ENCODE assay signal across 8 cellular contexts in the genomic region with DNA sequence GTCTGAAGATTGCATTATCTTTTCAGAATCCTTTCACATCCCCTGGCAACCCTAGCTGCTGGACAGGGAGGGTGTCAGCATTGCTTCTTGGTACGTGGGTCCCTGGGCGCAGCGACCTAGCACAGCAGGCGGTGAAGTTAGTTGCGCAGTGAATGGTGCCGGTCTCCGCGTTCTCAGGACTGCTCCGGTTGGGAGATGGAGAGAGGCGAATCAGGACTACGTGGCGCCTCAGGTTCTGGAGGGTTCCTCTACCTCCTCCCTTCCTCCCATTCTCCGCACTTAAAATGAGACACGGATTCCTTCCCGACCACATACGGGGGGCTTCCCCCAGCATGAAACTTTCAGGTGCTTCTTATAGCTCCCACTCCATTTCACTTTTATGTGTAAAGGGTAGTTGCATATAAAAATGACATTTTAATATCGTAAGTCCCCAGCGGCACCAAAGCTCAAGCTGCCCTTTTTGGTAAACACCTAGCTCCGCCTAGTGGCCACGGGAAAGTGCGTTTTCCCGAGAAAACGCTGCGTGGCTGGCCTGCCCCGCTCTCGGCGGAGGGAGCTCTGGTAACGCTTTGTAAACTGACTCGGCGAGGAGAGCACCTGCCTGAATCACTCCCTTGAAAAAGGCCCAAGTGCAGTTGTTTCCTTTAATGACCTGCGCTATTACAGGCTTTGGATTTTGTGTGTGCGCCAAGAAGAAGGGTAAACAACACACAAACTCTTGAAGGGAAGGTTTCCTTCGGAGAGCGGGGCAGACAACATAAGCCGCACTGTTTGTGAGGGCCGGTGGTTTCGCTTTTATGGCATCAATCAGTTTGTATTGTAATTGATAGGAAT. TPM values are rescaled to one million over a fixed set of nuclear protein-coding genes. Genes with fewer than 3 reads are reported as not detected.
DNase-seq lines count a peak whose midpoint lies in the region; ATAC-seq and TF ChIP-seq lines count a peak whose summit lies in the region.

No MANE protein-coding gene starts in this region.

- peak overlapping the region; percentile 18 for H3K4me3 ChIP-seq in Caco-2 (ENCODE audit: low read depth, low read length)
- H3K4me3 ChIP-seq in NB4 (ENCODE audit: low read depth, low read length), result peak overlapping the region; percentile 32
- H3K4me3 ChIP-seq in adrenal gland, result peak overlapping the region in 2 of 4 donors; percentile 27 to 51
- H3K4me3 ChIP-seq in transverse colon, result peak overlapping the region; percentile 1 to 55 (median 24)

- in situ Hi-C loops in transverse colon (cut with MboI; ENCODE audit: low pct_ligation_motif_present in 1 of 4, low pct_unique_long_range_greater_than_20kb in 1 of 4, low sequenced_read_pairs in 3 of 4), result loop anchor here in 1 of 4 donors (10.0 kb wide), 1 partner anchor 88 kb away; a partner anchor contains a TSS

- CTCF ChIA-PET in Caco-2 (lab: Charles Lee), result interaction anchor here (0.5 to 2.7 kb wide), 37 partner anchors 9 to 693 kb away, joined by 3 to 36 read pairs (median 4); a partner anchor contains a TSS

- no peaks in the 10 kb centered on the region for H3K27me3 ChIP-seq in Caco-2 (replicated peaks; ENCODE audit: control insufficient read depth, insufficient read depth, low read length)
- no peaks in the 10 kb centered on the region for H3K27me3 ChIP-seq in adrenal gland
- peaks cover 4% of the 10 kb centered on the region for H3K27me3 ChIP-seq in transverse colon

- peak overlapping the region in 3 of 5 donors; percentile 35 to 71 (median 57) for H3K27ac ChIP-seq in adrenal gland
- H3K27ac ChIP-seq in transverse colon, result peak overlapping the region in 2 of 4 donors; percentile 25 to 27

- DNase-seq in Caco-2 (peak; percentile 79 to 84), NB4 (ENCODE audit: low read depth) (peak; percentile 81), adrenal gland (peak; percentile 82 to 92 (median 88)), left cardiac atrium (peak; percentile 80), posterior vena cava (ENCODE audit: low spot score) (peak; percentile 90), transverse colon (peak; percentile 84)

- no TSS peak for BruUV-seq in Caco-2 (replicated peaks; lab: Mats Ljungman, UMichigan)

- H3K36me3 ChIP-seq in Caco-2 (ENCODE audit: control insufficient read depth, insufficient read depth, low read length), result no peaks in the 10 kb centered on the region
- no peaks in the 10 kb centered on the region for H3K36me3 ChIP-seq in adrenal gland (replicated peaks in 1 of 2)
- no peaks in the 10 kb centered on the region for H3K36me3 ChIP-seq in transverse colon

- no peak for TF ChIP-seq EP300 in transverse colon (IDR thresholded peaks at IDR 0.05; ENCODE audit: low read depth)

- no peaks in the 10 kb centered on the region for H3K9me3 Mint-ChIP-seq in Caco-2 (ENCODE audit: unreplicated experiment)
- H3K9me3 Mint-ChIP-seq in T-helper 1 cell treated with Interleukin-12 subunit alpha and Interleukin-12 subunit beta and Interleukin-4 antibody, amounts not matched to agents 30 μg/mL and 1 μg/mL, for 36 hours, result no peaks in the 10 kb centered on the region

- intact Hi-C loops in Caco-2 (cut with micrococcal nuclease; ENCODE audit: unreplicated experiment) (loop anchor here (1.0 to 2.0 kb wide), 6 partner anchors 60 to 367 kb away; a partner anchor contains a TSS), adrenal gland (cut with DNase I) (loop anchor here (5.0 to 10.0 kb wide), 2 partner anchors 198 to 201 kb away; no protein-coding TSS in a partner anchor), left cardiac atrium (cut with DNase I) (loop anchor here in 1 of 2 donors (5.0 kb wide), 2 partner anchors 61 to 201 kb away; a partner anchor contains a TSS), posterior vena cava (cut with DNase I) (no loop called here), transverse colon (cut with DNase I; ENCODE audit: low total_unique reads) (loop anchor here (10.0 kb wide), 1 partner anchor 58 kb away; a partner anchor contains a TSS)

- H3K4me1 ChIP-seq in Caco-2, result no peaks in the 10 kb centered on the region
- H3K4me1 ChIP-seq in adrenal gland (replicated peaks in 1 of 2), result peaks cover 0 to 10% of the 10 kb centered on the region in 2 donors
- H3K4me1 ChIP-seq in transverse colon, result peaks cover 0 to 15% (median 8%) of the 10 kb centered on the region in 4 donors

- ATAC-seq in GM21723 (IDR thresholded peaks at IDR 0.05; ENCODE audit: unreplicated experiment), result peak; percentile 52
- ATAC-seq in left cardiac atrium, result peak; percentile 83 to 86

- H3K36me3 Mint-ChIP-seq in Caco-2 (ENCODE audit: insufficient read depth, unreplicated experiment), result peaks cover 6% of the 10 kb centered on the region
- H3K36me3 Mint-ChIP-seq in T-helper 1 cell treated with Interleukin-12 subunit alpha and Interleukin-12 subunit beta and Interleukin-4 antibody, amounts not matched to agents 30 μg/mL and 1 μg/mL, for 36 hours (ENCODE audit: low read depth), result peaks cover 2% of the 10 kb centered on the region

- H3K9me3 ChIP-seq in Caco-2, result no peaks in the 10 kb centered on the region
- no peaks in the 10 kb centered on the region for H3K9me3 ChIP-seq in adrenal gland (replicated peaks in 1 of 3)
- H3K9me3 ChIP-seq in transverse colon, result no peaks in the 10 kb centered on the region

- TF ChIP-seq CTCF in Caco-2 (IDR thresholded peaks at IDR 0.05; ENCODE audit: insufficient read depth in 1 of 2, low read depth in 1 of 2, low read length in 1 of 2, severe bottlenecking in 1 of 2, unreplicated experiment in 1 of 2), result peak; percentile 92 to 94
- TF ChIP-seq CTCF in NB4 (IDR thresholded peaks at IDR 0.05; ENCODE audit: low read depth, low read length), result peak; percentile 95
- TF ChIP-seq CTCF in adrenal gland (IDR thresholded peaks at IDR 0.05), result peak; percentile 86 to 95 (median 93)
- TF ChIP-seq CTCF in transverse colon (IDR thresholded peaks at IDR 0.05), result peak; percentile 80 to 89 (median 88)

- no peak overlapping the region for H3K27ac Mint-ChIP-seq in Caco-2 (ENCODE audit: unreplicated experiment)
- peak overlapping the region; percentile 55 for H3K27ac Mint-ChIP-seq in T-helper 1 cell treated with Interleukin-12 subunit alpha and Interleukin-12 subunit beta and Interleukin-4 antibody, amounts not matched to agents 30 μg/mL and 1 μg/mL, for 36 hours

- H3K4me1 Mint-ChIP-seq in Caco-2 (ENCODE audit: low read depth, unreplicated experiment), result no peaks in the 10 kb centered on the region
- H3K4me1 Mint-ChIP-seq in T-helper 1 cell treated with Interleukin-12 subunit alpha and Interleukin-12 subunit beta and Interleukin-4 antibody, amounts not matched to agents 30 μg/mL and 1 μg/mL, for 36 hours (ENCODE audit: low read depth), result peaks cover 36% of the 10 kb centered on the region

- POLR2A ChIA-PET in Caco-2 (lab: Charles Lee), result interaction anchor here (1.1 kb wide), 1 partner anchor 90 kb away, joined by 9 read pairs; a partner anchor contains a TSS

- peak overlapping the region; percentile 73 for H3K4me3 Mint-ChIP-seq in Caco-2 (ENCODE audit: unreplicated experiment)
- H3K4me3 Mint-ChIP-seq in T-helper 1 cell treated with Interleukin-12 subunit alpha and Interleukin-12 subunit beta and Interleukin-4 antibody, amounts not matched to agents 30 μg/mL and 1 μg/mL, for 36 hours, result peak overlapping the region; percentile 66

- H3K27me3 Mint-ChIP-seq in Caco-2 (ENCODE audit: insufficient read depth, unreplicated experiment), result no peaks in the 10 kb centered on the region
- no peaks in the 10 kb centered on the region for H3K27me3 Mint-ChIP-seq in T-helper 1 cell treated with Interleukin-12 subunit alpha and Interleukin-12 subunit beta and Interleukin-4 antibody, amounts not matched to agents 30 μg/mL and 1 μg/mL, for 36 hours (ENCODE audit: low read depth)

- TF ChIP-seq POLR2A in NB4 (IDR thresholded peaks at IDR 0.05; ENCODE audit: extremely low read depth, insufficient read length), result no peak
- no peak for TF ChIP-seq POLR2A in adrenal gland (IDR thresholded peaks at IDR 0.05)
- TF ChIP-seq POLR2A in transverse colon (IDR thresholded peaks at IDR 0.05), result no peak

- WGBS in adrenal gland, 4 donors, result 4 to 13% (median 4%) methylated on average over 24 to 37 of the region's 37 CpGs
- 8 to 9% methylated on average over 6 to 33 of the region's 37 CpGs for WGBS in transverse colon (ENCODE audit: low coverage in 1 of 2), 2 donors

RNA-seq across cellular contexts. Expression of a gene that starts 32.9 kb away (rescaled TPM):
- total RNA-seq in Caco-2 (2022) (28.6 and 28.9 TPM in 2 replicates), adrenal gland (1 to 10 TPM; 1.1 to 9.1 (median 6.8) TPM), left cardiac atrium (1 to 10 TPM; 3.7 to 3.9 TPM), posterior vena cava (1 to 10 TPM; 5.8 to 9.9 TPM), transverse colon (1 to 10 TPM in 1 of 4 donors, under 1 TPM in 2, not detected in 1; 0.20 to 1.1 (median 0.41) TPM)
- polyA plus RNA-seq in adrenal gland, result 1 to 10 TPM; 2.4 to 8.7 (median 8.5) TPM

Comparison
In these comparisons a context has a peak if more than half of its experiments do, and no peak if none do; other contexts are left out.
1. intact Hi-C loops: an anchor here in Caco-2 (1.0 to 2.0 kb wide), adrenal gland (5.0 to 10.0 kb wide) and transverse colon (10.0 kb wide); none called in posterior vena cava.